1 cellular context compared by ENCODE assay signal in genomic region chr3:124768812-124769211, GRCh38.
TF ChIP-seq lines count a peak whose summit lies in the region.

No MANE protein-coding gene starts in this region.

TF ChIP-seq in GM12878, 131 proteins besides CTCF, POLR2A, EP300 and RAD21:
- TF ChIP-seq ZSCAN29 (IDR thresholded peaks at IDR 0.05) (no peak), USF1 (IDR thresholded peaks at IDR 0.05; ENCODE audit: borderline replicate concordance, extremely low read length, insufficient read depth, low read depth, low read length) (peak; percentile 65), USF2 (IDR thresholded peaks at IDR 0.05; ENCODE audit: borderline replicate concordance, low read depth, low read length) (peak; percentile 25; the same call in 1 of the 2 replicates), SMC3 (IDR thresholded peaks at IDR 0.05; ENCODE audit: borderline replicate concordance, low read length) (peak; percentile 67; the same call in 1 of the 2 replicates), HSF1 (IDR thresholded peaks at IDR 0.05; ENCODE audit: low read depth, low read length) (no peak), RAD51 (IDR thresholded peaks at IDR 0.05) (peak; percentile 65; the same call in 1 of the 2 replicates), ZNF384 (IDR thresholded peaks at IDR 0.05; ENCODE audit: borderline replicate concordance, low read depth, low read length) (no peak), ZBTB11 (CRISPR knock-in tag; IDR thresholded peaks at IDR 0.05) (no peak), IKZF1 (conservative IDR thresholded peaks at IDR 0.05) (peak; percentile 15; the same call in 1 of the 2 replicates), BHLHE40 (IDR thresholded peaks at IDR 0.05; ENCODE audit: borderline replicate concordance in 1 of 2, low read depth in 2 of 2, low read length in 1 of 2) (peak in 1 of 2 experiments; percentile 23; a peak in 1 of 4 replicates)
